ENCODE assay signal across 20 cellular contexts in genomic region chr7:2487586-2488271, GRCh38. TPM values are rescaled to one million over a fixed set of nuclear protein-coding genes. Genes with fewer than 3 reads are reported as not detected.
DNase-seq lines count a peak whose midpoint lies in the region; ATAC-seq and TF ChIP-seq lines count a peak whose summit lies in the region.
"Had no signal": no experiment of that assay in that cellular context is flagged by ENCODE, and none has a peak within 500 bp of the region (broad histone marks: within the 10 kb centered on the region; RNA-seq: fewer than 3 reads in every experiment).

No MANE protein-coding gene starts in this region.

- H3K4me2 ChIP-seq in skeletal muscle satellite cell (ENCODE audit: low read length), result peak overlapping the region; percentile 39
- H3K4me2 ChIP-seq in SK-N-SH, result no peak overlapping the region

- no peaks in the 10 kb centered on the region for H3F3A ChIP-seq in SK-N-SH (replicated peaks; ENCODE audit: insufficient read depth)

- TF ChIP-seq CTCF in ascending aorta (IDR thresholded peaks at IDR 0.05) (no peak), SK-N-SH (IDR thresholded peaks at IDR 0.05) (no peak)

- H3K4me1 ChIP-seq in ascending aorta (peaks cover 15 to 27% of the 10 kb centered on the region in 2 donors), skeletal muscle satellite cell (ENCODE audit: control insufficient read depth, insufficient read depth, low read length) (peaks cover 14% of the 10 kb centered on the region), SK-N-SH (ENCODE audit: control insufficient read depth in 1 of 2, insufficient read depth in 2 of 2, low read depth in 1 of 2, low read length in 1 of 2) (peaks cover 0 to 2% of the 10 kb centered on the region in 2 experiments; a peak in 1 of 4 replicates)

- H3K36me3 ChIP-seq in ascending aorta (no peaks in the 10 kb centered on the region), skeletal muscle satellite cell (ENCODE audit: insufficient read depth, low read length) (no peaks in the 10 kb centered on the region), SK-N-SH (replicated peaks in 1 of 2; ENCODE audit: control insufficient read depth in 1 of 2, insufficient read depth in 2 of 2, low read length in 1 of 2) (no peaks in the 10 kb centered on the region)

- H3K4me3 ChIP-seq in ascending aorta, result peak overlapping the region in 1 of 2 donors; percentile 14
- H3K4me3 ChIP-seq in skeletal muscle satellite cell (ENCODE audit: low read length), result no peak overlapping the region
- H3K4me3 ChIP-seq in SK-N-SH (ENCODE audit: low read depth in 2 of 2, low read length in 1 of 2), result no peak overlapping the region

- peak; percentile 83 for ATAC-seq in left ventricle myocardium superior
- no peak for ATAC-seq in HG02623 (IDR thresholded peaks at IDR 0.05; ENCODE audit: unreplicated experiment)
- ATAC-seq: naive thymus-derived CD4-positive, alpha-beta T cell had no signal

- CTCF ChIA-PET in SK-N-SH (lab: Yijun Ruan, JAX), result interaction anchor here (0.8 to 2.4 kb wide), 5 partner anchors 9 to 54 kb away, joined by 3 to 9 read pairs (median 7); no protein-coding TSS in a partner anchor

- H3K9ac ChIP-seq in skeletal muscle satellite cell (ENCODE audit: low read depth, low read length), result no peak overlapping the region
- H3K9ac ChIP-seq in SK-N-SH, result no peak overlapping the region

- peaks cover 0 to 7% of the 10 kb centered on the region in 2 donors for H3K9me3 ChIP-seq in ascending aorta
- peaks cover 5% of the 10 kb centered on the region for H3K9me3 ChIP-seq in skeletal muscle satellite cell (replicated peaks; ENCODE audit: low read length)
- H3K9me3 ChIP-seq in SK-N-SH, result no peaks in the 10 kb centered on the region

- H3K9me2 ChIP-seq in SK-N-SH, result no peaks in the 10 kb centered on the region

- WGBS in SK-N-SH (ENCODE audit: low lambda C conversion rate), result 74% methylated on average over 11 of the region's 14 CpGs

- H3K27ac ChIP-seq in ascending aorta (peak overlapping the region; percentile 57 to 78), SK-N-SH (ENCODE audit: low read depth in 2 of 2, low read length in 1 of 2) (no peak overlapping the region)

- POLR2A ChIA-PET in SK-N-SH (lab: Yijun Ruan, JAX), result no interaction called here

- no peaks in the 10 kb centered on the region for H4K20me1 ChIP-seq in SK-N-SH (ENCODE audit: insufficient read depth)

- no peaks in the 10 kb centered on the region for H3K27me3 ChIP-seq in ascending aorta
- peaks cover 3% of the 10 kb centered on the region for H3K27me3 ChIP-seq in skeletal muscle satellite cell (ENCODE audit: control insufficient read depth, insufficient read depth, low read length)
- no peaks in the 10 kb centered on the region for H3K27me3 ChIP-seq in SK-N-SH (ENCODE audit: insufficient read depth)

- intact Hi-C loops in ascending aorta (cut with DNase I), result loop anchor here (2.0 to 10.0 kb wide), 3 partner anchors 31 to 157 kb away; partner anchors contain the start of genes BRAT1, IQCE and LFNG
- intact Hi-C loops in left ventricle myocardium superior (cut with micrococcal nuclease), result no loop called here

- DNase-seq in DMS 273 treated with DMSO at 0.1 percent for 48 hours (lab: John Stamatoyannopoulos, UW) (peak; percentile 43), ascending aorta (ENCODE audit: low spot score in 2 of 2) (no peak), left ventricle myocardium superior (peak; percentile 82), SK-N-SH (no peak), LoVo (ENCODE audit: low spot score) (no peak), AG08395 (ENCODE audit: low spot score) (no peak)
- DNase-seq: H9; naive thymus-derived CD4-positive, alpha-beta T cell; NCI-H2029 treated with DMSO at 0.1 percent for 48 hours; NCI-H526 treated with DMSO at 0.1 percent for 48 hours; OCI-M1; substantia nigra; T1000 had no signal

- no peak overlapping the region for H2AFZ ChIP-seq in SK-N-SH (ENCODE audit: low read depth)

- no peaks in the 10 kb centered on the region for H3K79me2 ChIP-seq in SK-N-SH (ENCODE audit: insufficient read depth)

- no peak for TF ChIP-seq RAD21 in SK-N-SH (IDR thresholded peaks at IDR 0.05; ENCODE audit: low read length)

- TF ChIP-seq EP300 in SK-N-SH (IDR thresholded peaks at IDR 0.05; ENCODE audit: borderline replicate concordance in 1 of 2, low read depth in 1 of 2, low read length in 1 of 2), result no peak

TF ChIP-seq in SK-N-SH, 30 proteins besides CTCF, POLR2A, EP300 and RAD21:
- no peak for TF ChIP-seq MAX (IDR thresholded peaks at IDR 0.05; ENCODE audit: low read depth)
- no peak for TF ChIP-seq NRF1 (IDR thresholded peaks at IDR 0.05; ENCODE audit: low read depth, low read length)
- TF ChIP-seq USF2 (IDR thresholded peaks at IDR 0.05; ENCODE audit: borderline replicate concordance, low read depth, low read length), result no peak
- TF ChIP-seq YY1 (IDR thresholded peaks at IDR 0.05; ENCODE audit: low read depth), result no peak
- TF ChIP-seq USF1 (IDR thresholded peaks at IDR 0.05; ENCODE audit: borderline replicate concordance, low read depth), result no peak
- no peak for TF ChIP-seq SMC3 (IDR thresholded peaks at IDR 0.05; ENCODE audit: low read depth, low read length)
- no peak for TF ChIP-seq GATA2 (CRISPR knock-in tag; IDR thresholded peaks at IDR 0.05)
- no peak for TF ChIP-seq ELF1 (IDR thresholded peaks at IDR 0.05)
- TF ChIP-seq RXRA (IDR thresholded peaks at IDR 0.05; ENCODE audit: borderline replicate concordance, low read depth), result no peak
- no peak for TF ChIP-seq MEF2A (IDR thresholded peaks at IDR 0.05; ENCODE audit: borderline replicate concordance, low read depth)
- no peak for TF ChIP-seq POLR2AphosphoS5 (IDR thresholded peaks at IDR 0.05; ENCODE audit: low read depth, low read length)
- TF ChIP-seq CHD2 (IDR thresholded peaks at IDR 0.05; ENCODE audit: low read length, partially characterized antibody), result no peak
- TF ChIP-seq TEAD4 (IDR thresholded peaks at IDR 0.05; ENCODE audit: borderline replicate concordance, insufficient read depth), result no peak
- no peak for TF ChIP-seq FOXM1 (IDR thresholded peaks at IDR 0.05; ENCODE audit: low read depth)
- TF ChIP-seq RFX5 (IDR thresholded peaks at IDR 0.05; ENCODE audit: low read length), result no peak
- TF ChIP-seq TCF12 (IDR thresholded peaks at IDR 0.05), result no peak
- no peak for TF ChIP-seq NFIC (IDR thresholded peaks at IDR 0.05; ENCODE audit: borderline replicate concordance)
- TF ChIP-seq FOSL2 (IDR thresholded peaks at IDR 0.05; ENCODE audit: borderline replicate concordance, low read depth), result no peak
- TF ChIP-seq EZH2phosphoT487 (IDR thresholded peaks at IDR 0.05; ENCODE audit: borderline replicate concordance, low read depth), result no peak
TF ChIP-seq in SK-N-SH: peak in this region for 0.

RNA-seq across cellular contexts. Expression of gene GRIFIN, which starts 11.5 kb away (rescaled TPM):
- total RNA-seq in ascending aorta (not detected), left ventricle myocardium superior (not detected)
- not detected in 2 replicates for total RNA-seq in skeletal muscle satellite cell (2012; rRNA removed)
- polyA plus RNA-seq in SK-N-SH (2012; rRNA removed), result not detected in 2 replicates
- not detected in 2 replicates for polyA plus RNA-seq in SK-N-SH (2012; cell fraction: cytosol; rRNA removed)
- not detected in 2 replicates for polyA plus RNA-seq in SK-N-SH (2012; cell fraction: nucleus; rRNA removed)
- total RNA-seq: dermis microvascular lymphatic vessel endothelial cell; fibroblast of lung; H9; liver; MCF 10A; naive thymus-derived CD4-positive, alpha-beta T cell; progenitor cell of endocrine pancreas had no signal
- polyA plus RNA-seq: fibroblast of lung; liver; naive thymus-derived CD4-positive, alpha-beta T cell had no signal

RNA-seq across cellular contexts. Expression of gene LFNG, which starts 31.8 kb away (rescaled TPM):
- total RNA-seq in ascending aorta (102 TPM), left ventricle myocardium superior (6.4 TPM)
- 1.3 and 2.0 TPM in 2 replicates for total RNA-seq in skeletal muscle satellite cell (2012; rRNA removed)
- 7.6 and 9.4 TPM in 2 replicates for polyA plus RNA-seq in SK-N-SH (2012; rRNA removed)
- polyA plus RNA-seq in SK-N-SH (2012; cell fraction: cytosol; rRNA removed), result 3.5 and 5.9 TPM in 2 replicates
- 13.3 and 14.4 TPM in 2 replicates for polyA plus RNA-seq in SK-N-SH (2012; cell fraction: nucleus; rRNA removed)

Comparison
In these comparisons a context has a peak if more than half of its experiments do, and no peak if none do; other contexts are left out.
1. DNase-seq: peak in DMS 273 treated with DMSO at 0.1 percent for 48 hours (single experiment) and left ventricle myocardium superior (single experiment); none in ascending aorta (0 of 2), SK-N-SH (single experiment), LoVo (single experiment) and AG08395 (single experiment).
2. H3K27ac ChIP-seq: peak in ascending aorta (2 of 2); none in SK-N-SH (0 of 2).
3. RNA of gene LFNG, which starts 31.8 kb away (total RNA-seq): 102 TPM in ascending aorta (single experiment); 6.4 TPM in left ventricle myocardium superior (single experiment); every median in the first group is over 10 times any median in the second.